20 cellular contexts compared by ENCODE assay signal in the genomic region with DNA sequence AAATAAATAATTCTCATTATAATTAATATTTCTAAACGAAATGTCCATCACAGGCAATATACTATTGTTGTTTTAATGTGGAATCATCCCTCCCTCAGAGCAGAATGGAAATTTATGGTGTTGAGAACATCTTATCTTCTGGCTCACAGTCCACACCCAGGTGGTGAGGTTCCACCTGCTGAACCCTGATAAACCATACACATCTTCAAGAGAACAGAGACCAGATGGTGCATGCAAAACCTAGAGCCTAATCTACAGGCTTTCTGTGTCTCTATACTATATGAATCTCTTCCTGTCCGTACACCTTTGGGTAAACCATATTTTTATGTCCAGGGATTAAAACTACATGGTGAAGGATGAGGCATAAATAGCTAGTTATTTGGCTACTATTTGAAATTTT.
"Had no signal": no experiment of that assay in that cellular context is flagged by ENCODE, and none has a peak within 500 bp of the region (broad histone marks: within the 10 kb centered on the region; RNA-seq: fewer than 3 reads in every experiment).

No MANE protein-coding gene starts in this region.

- DNase-seq: activated CD4-positive, alpha-beta T cell treated with anti-CD3 and anti-CD28 coated beads for 36 hours; activated CD4-positive, CD25-positive, alpha-beta regulatory T cell; activated CD8-positive, alpha-beta memory T cell treated with anti-CD3 and anti-CD28 coated beads for 24 hours; activated effector memory CD4-positive, alpha-beta T cell treated with Interleukin-2 at 50 U/mL for 16 hours; activated naive CD4-positive, alpha-beta T cell treated with Interleukin-2 at 50 U/mL for 16 hours; cortex of kidney; endodermal cell; esophagus squamous epithelium; foreskin melanocyte; left lung; mesendoderm; natural killer cell; stimulated activated CD4-positive, alpha-beta T cell treated with anti-CD3 and anti-CD28 coated beads, Interleukin-15, amount 100 ng/mL, for 24 hours; stimulated activated CD4-positive, alpha-beta T cell treated with anti-CD3 and anti-CD28 coated beads, Interleukin-2, amount 100 ng/mL, for 24 hours; stimulated activated naive CD4-positive, alpha-beta T cell had no signal

- H3K27ac Mint-ChIP-seq: activated CD4-positive, alpha-beta T cell treated with anti-CD3 and anti-CD28 coated beads for 36 hours; activated naive CD8-positive, alpha-beta T cell; endodermal cell; natural killer cell; T-helper 2 cell treated with Interferon-gamma antibody and Interleukin-4, amounts not matched to agents 5 μg/mL and 100 μg/mL, for 36 hours had no signal

- H3K4me3 Mint-ChIP-seq: activated CD4-positive, alpha-beta T cell treated with anti-CD3 and anti-CD28 coated beads for 36 hours; activated naive CD8-positive, alpha-beta T cell; endodermal cell; natural killer cell; T-helper 2 cell treated with Interferon-gamma antibody and Interleukin-4, amounts not matched to agents 5 μg/mL and 100 μg/mL, for 36 hours had no signal

- ATAC-seq: activated CD4-positive, alpha-beta T cell treated with anti-CD3 and anti-CD28 coated beads for 36 hours; natural killer cell had no signal

- H3K36me3 Mint-ChIP-seq: activated naive CD8-positive, alpha-beta T cell; natural killer cell had no signal

- H3K9me3 Mint-ChIP-seq: endodermal cell; natural killer cell; T-helper 2 cell treated with Interferon-gamma antibody and Interleukin-4, amounts not matched to agents 5 μg/mL and 100 μg/mL, for 36 hours had no signal

- H3K27ac ChIP-seq: esophagus squamous epithelium, left lung, right atrium auricular region, transverse colon had no signal

- H3K4me1 Mint-ChIP-seq: endodermal cell had no signal

- H3K9me3 ChIP-seq: esophagus squamous epithelium, right atrium auricular region, transverse colon had no signal

- H3K27me3 ChIP-seq: esophagus squamous epithelium, left lung, right atrium auricular region, transverse colon had no signal

- H3K36me3 ChIP-seq: esophagus squamous epithelium, left lung, right atrium auricular region, transverse colon had no signal

- H3K4me3 ChIP-seq: esophagus squamous epithelium, left lung, lung, right atrium auricular region, transverse colon had no signal

- H3K27me3 Mint-ChIP-seq: activated naive CD8-positive, alpha-beta T cell had no signal

- H3K4me1 ChIP-seq: esophagus squamous epithelium, left lung, right atrium auricular region, transverse colon had no signal
